8 cellular contexts compared by ENCODE assay signal in genomic region chrX:129600981-129601424, GRCh38. TPM values are rescaled to one million over a fixed set of nuclear protein-coding genes. Genes with fewer than 3 reads are reported as not detected.
DNase-seq lines count a peak whose midpoint lies in the region; ATAC-seq and TF ChIP-seq lines count a peak whose summit lies in the region.

No MANE protein-coding gene starts in this region.

- DNase-seq in AG08395 (ENCODE audit: low spot score), result peak; percentile 46
- no peak for DNase-seq in GM06990 (ENCODE audit: extremely low read depth, insufficient read length)
- peak; percentile 46 for DNase-seq in NCI-H2227 (lab: John Stamatoyannopoulos, UW; ENCODE audit: unreplicated experiment)
- DNase-seq in cerebellar cortex (ENCODE audit: low spot score), result peak; percentile 32
- no peak for DNase-seq in left lung
- DNase-seq in GM19238 (ENCODE audit: insufficient read length, low spot score), result no peak
- DNase-seq in stimulated activated CD4-positive, alpha-beta T cell treated with anti-CD3 and anti-CD28 coated beads, Interleukin-1b, Interleukin-23, amount 100 ng/mL, for 48 hours, result no peak

- H3K9me3 ChIP-seq in left lung, result no peaks in the 10 kb centered on the region

- no peak overlapping the region for H3K4me3 ChIP-seq in GM06990 (replicated peaks; ENCODE audit: low read depth, low read length)
- no peak overlapping the region for H3K4me3 ChIP-seq in left lung

- no peaks in the 10 kb centered on the region for H3K4me1 ChIP-seq in left lung

- no peak overlapping the region for H3K27ac ChIP-seq in left lung

- intact Hi-C loops in left lung (cut with DNase I), result loop anchor here in 1 of 2 donors (10.0 kb wide), 1 partner anchor 124 kb away; no protein-coding TSS in a partner anchor

- TF ChIP-seq CTCF in GM06990 (IDR thresholded peaks at IDR 0.05; ENCODE audit: insufficient read depth, low read length, poor library complexity, severe bottlenecking), result peak; percentile 79
- TF ChIP-seq CTCF in left lung (IDR thresholded peaks at IDR 0.05), result peak; percentile 41 to 51

- H3K36me3 ChIP-seq in GM06990 (ENCODE audit: control insufficient read depth, insufficient read depth, low read length) (no peaks in the 10 kb centered on the region), left lung (no peaks in the 10 kb centered on the region)

- H3K27me3 ChIP-seq in GM06990 (replicated peaks; ENCODE audit: control insufficient read depth, insufficient read depth, low read length) (no peaks in the 10 kb centered on the region), left lung (no peaks in the 10 kb centered on the region)

- ATAC-seq in left lung, result peak; percentile 29
- no peak for ATAC-seq in GM21619 (IDR thresholded peaks at IDR 0.05; ENCODE audit: unreplicated experiment)

RNA-seq across cellular contexts. Expression of gene APLN, which starts 53.8 kb away (rescaled TPM):
- 1 to 10 TPM; 1.0 to 6.9 TPM for total RNA-seq in left lung

Comparison
In these comparisons a context has a peak if more than half of its experiments do, and no peak if none do; other contexts are left out.
1. DNase-seq: peak in AG08395 (single experiment), NCI-H2227 (single experiment) and cerebellar cortex (single experiment); none in GM06990 (single experiment), left lung (0 of 2), GM19238 (single experiment) and stimulated activated CD4-positive, alpha-beta T cell treated with anti-CD3 and anti-CD28 coated beads, Interleukin-1b, Interleukin-23, amount 100 ng/mL, for 48 hours (single experiment).